ENCODE assay signal across 8 cellular contexts in the genomic region with DNA sequence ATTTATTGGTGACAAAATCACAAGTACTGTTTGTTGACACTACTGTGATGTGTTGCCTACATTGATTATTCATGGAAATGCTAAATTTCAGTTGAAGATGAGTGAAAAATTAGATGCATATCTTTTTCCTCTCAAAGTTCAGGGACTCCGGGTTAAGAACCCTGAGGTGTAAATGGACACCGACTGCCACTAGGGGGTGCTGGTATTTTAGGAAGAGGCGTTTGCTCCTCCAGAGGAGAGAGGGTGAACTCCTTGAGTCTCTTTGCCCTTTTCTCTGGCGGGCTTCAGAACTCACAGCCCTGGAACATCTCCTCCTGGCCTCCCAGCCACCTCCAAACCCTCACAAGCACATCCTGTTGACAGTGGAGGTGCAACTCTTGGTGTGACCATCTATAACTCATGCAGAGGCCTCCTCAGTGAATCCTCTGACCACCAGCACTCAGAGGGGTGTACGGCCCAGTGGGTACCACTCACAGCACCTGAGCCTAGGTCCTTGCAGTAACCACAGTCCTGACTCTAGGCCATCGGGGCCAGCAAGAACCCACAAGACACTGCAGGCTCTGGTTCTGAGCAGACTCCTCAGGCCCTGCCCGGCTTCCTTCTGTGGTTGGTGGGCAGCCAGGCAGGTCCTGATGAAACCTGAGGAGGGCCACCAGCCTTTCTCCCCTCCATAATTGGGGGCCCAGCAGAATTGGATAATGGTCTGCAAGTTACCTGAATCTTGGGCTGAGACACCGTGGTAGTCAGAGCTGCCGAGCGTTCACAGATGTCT. TPM values are rescaled to one million over a fixed set of nuclear protein-coding genes. Genes with fewer than 3 reads are reported as not detected.
DNase-seq lines count a peak whose midpoint lies in the region; ATAC-seq, FAIRE-seq and TF ChIP-seq lines count a peak whose summit lies in the region.

No MANE protein-coding gene starts in this region.

- POLR2A ChIA-PET in OCI-LY7 (lab: Charles Lee), result no interaction called here

- H3K36me3 ChIP-seq in OCI-LY7 (ENCODE audit: insufficient read depth, low read length) (no peaks in the 10 kb centered on the region), thoracic aorta (no peaks in the 10 kb centered on the region)

- H3K4me3 ChIP-seq in OCI-LY7 (ENCODE audit: low read depth, low read length, poor library complexity, severe bottlenecking) (no peak overlapping the region), thoracic aorta (no peak overlapping the region)

- no TSS peak for BruUV-seq in OCI-LY7 (replicated peaks; lab: Mats Ljungman, UMichigan)

- TF ChIP-seq POLR2A in GM12891 (IDR thresholded peaks at IDR 0.05; ENCODE audit: low read depth, low read length), result no peak

- no peaks in the 10 kb centered on the region for H4K20me1 ChIP-seq in OCI-LY7 (ENCODE audit: insufficient read depth, low read length)

- H3K9me3 ChIP-seq in OCI-LY7 (ENCODE audit: low read length), result no peaks in the 10 kb centered on the region
- no peaks in the 10 kb centered on the region for H3K9me3 ChIP-seq in thoracic aorta

- intact Hi-C loops in OCI-LY7 (cut with micrococcal nuclease; ENCODE audit: unreplicated experiment), result loop anchor here (10.0 kb wide), 3 partner anchors 237 to 563 kb away; partner anchors contain the start of gene SPDYE4

- H3K4me1 ChIP-seq in OCI-LY7 (ENCODE audit: insufficient read depth, low read length, poor library complexity, severe bottlenecking) (no peaks in the 10 kb centered on the region), thoracic aorta (ENCODE audit: control insufficient read depth in 1 of 2, low read depth in 2 of 2) (no peaks in the 10 kb centered on the region)

- peak; percentile 51 for ATAC-seq in thoracic aorta (ENCODE audit: insufficient number of reproducible peaks, low FRiP score, low read depth)

- TF ChIP-seq CTCF in OCI-LY7 (conservative IDR thresholded peaks at IDR 0.05; ENCODE audit: low read length) (peak; percentile 85), thoracic aorta (IDR thresholded peaks at IDR 0.05) (peak; percentile 90)

- H3K27me3 ChIP-seq in thoracic aorta (replicated peaks; ENCODE audit: insufficient read depth), result no peaks in the 10 kb centered on the region

- no peak overlapping the region for H2AFZ ChIP-seq in OCI-LY7 (ENCODE audit: low read length)

- no peak overlapping the region for H3K4me2 ChIP-seq in OCI-LY7 (ENCODE audit: low read length)

- H3K9me2 ChIP-seq in OCI-LY7 (ENCODE audit: insufficient read depth, low read length), result no peaks in the 10 kb centered on the region

- CTCF ChIA-PET in OCI-LY7 (lab: Charles Lee; ENCODE audit: unreplicated experiment), result no interaction called here

- peak; percentile 48 for FAIRE-seq in GM12891 (lab: Jason Lieb, UNC)

- no peak overlapping the region for H3K27ac ChIP-seq in OCI-LY7 (ENCODE audit: low read depth, low read length, poor library complexity, severe bottlenecking)
- H3K27ac ChIP-seq in thoracic aorta, result no peak overlapping the region

- in situ Hi-C loops in ACHN (cut with HindIII; ENCODE audit: low pct_ligation_motif_present, low pct_unique_long_range_greater_than_20kb, low sequenced_read_pairs), result no loop called here

- peak; percentile 66 for DNase-seq in ACHN
- DNase-seq in GM12891 (ENCODE audit: insufficient read length, low spot score), result no peak
- peak; percentile 63 for DNase-seq in OCI-LY7 (ENCODE audit: low spot score)
- peak; percentile 59 for DNase-seq in activated T-cell treated with anti-CD3 and anti-CD28 coated beads, Interleukin-2, amount 50 U/mL, for 1 hour
- DNase-seq in fibroblast of peridontal ligament (ENCODE audit: extremely low read depth), result peak; percentile 62
- DNase-seq in non-pigmented ciliary epithelial cell (ENCODE audit: low read depth), result peak; percentile 10
- no peak for DNase-seq in thoracic aorta (ENCODE audit: low spot score)
- DNase-seq in NCI-H226, result no peak

- H3K79me2 ChIP-seq in OCI-LY7 (ENCODE audit: insufficient read depth, low read depth, low read length), result no peaks in the 10 kb centered on the region

TF ChIP-seq in GM12891, 5 proteins besides CTCF, POLR2A, EP300 and RAD21:
- TF ChIP-seq POU2F2 (IDR thresholded peaks at IDR 0.05; ENCODE audit: low read depth, low read length) (no peak), PAX5 (IDR thresholded peaks at IDR 0.05; ENCODE audit: insufficient read depth, low read length, severe bottlenecking) (no peak), TAF1 (IDR thresholded peaks at IDR 0.05; ENCODE audit: low read depth, low read length) (no peak), SPI1 (IDR thresholded peaks at IDR 0.05; ENCODE audit: low read depth, low read length) (no peak), POLR2AphosphoS5 (IDR thresholded peaks at IDR 0.05; ENCODE audit: low read depth, low read length) (no peak)
TF ChIP-seq in GM12891: peak in this region for 0.

RNA-seq across cellular contexts. Expression of gene PIK3R5, which starts 26.2 kb away (rescaled TPM):
- polyA plus RNA-seq in GM12891 (2012; ENCODE audit: low read depth, missing spikeins), result 41.2 TPM
- 0.76 and 1.2 TPM in 2 replicates for total RNA-seq in OCI-LY7 (2014; rRNA removed; shearing (Covaris generic))
- total RNA-seq in OCI-LY7 (2022) (0.68 and 1.5 TPM in 2 replicates), thoracic aorta (10 to 100 TPM; 30.7 to 42.9 TPM)

RNA-seq across cellular contexts. Expression of gene NTN1, which starts 29.6 kb away (rescaled TPM):
- 1.1 TPM for polyA plus RNA-seq in GM12891 (2012; ENCODE audit: low read depth, missing spikeins)
- total RNA-seq in OCI-LY7 (2014; rRNA removed; shearing (Covaris generic)), result 0.05 TPM in 1 of 2 replicates, not detected in the other
- total RNA-seq in OCI-LY7 (2022) (not detected in 2 replicates), thoracic aorta (10 to 100 TPM; 68.8 to 79.0 TPM)

Comparison
In these comparisons a context has a peak if more than half of its experiments do, and no peak if none do; other contexts are left out.
1. DNase-seq: peak in ACHN (single experiment), OCI-LY7 (single experiment), activated T-cell treated with anti-CD3 and anti-CD28 coated beads, Interleukin-2, amount 50 U/mL, for 1 hour (single experiment), fibroblast of peridontal ligament (single experiment) and non-pigmented ciliary epithelial cell (single experiment); none in GM12891 (single experiment), thoracic aorta (single experiment) and NCI-H226 (single experiment).
2. RNA of gene PIK3R5, which starts 26.2 kb away (total RNA-seq): 30.7 to 42.9 TPM in thoracic aorta; 0.68 to 1.5 TPM in OCI-LY7; every median in the first group is over 10 times any median in the second.
3. RNA of gene NTN1, which starts 29.6 kb away (total RNA-seq): 68.8 to 79.0 TPM in thoracic aorta; 0.05 TPM in OCI-LY7; every median in the first group is over 10 times any median in the second.